9 cellular contexts compared by ENCODE assay signal in genomic region chr13:99969368-99969933, GRCh38. TPM values are rescaled to one million over a fixed set of nuclear protein-coding genes. Genes with fewer than 3 reads are reported as not detected.
DNase-seq lines count a peak whose midpoint lies in the region; FAIRE-seq and TF ChIP-seq lines count a peak whose summit lies in the region.
"Had no signal": no experiment of that assay in that cellular context is flagged by ENCODE, and none has a peak within 500 bp of the region (broad histone marks: within the 10 kb centered on the region; RNA-seq: fewer than 3 reads in every experiment).

No MANE protein-coding gene starts in this region.

- BruUV-seq in endothelial cell of umbilical vein (replicated peaks; lab: Mats Ljungman, UMichigan), result no TSS peak

- intact Hi-C loops in endothelial cell of umbilical vein (cut with micrococcal nuclease), result loop anchor here (10.0 kb wide), 1 partner anchor 315 kb away; no protein-coding TSS in a partner anchor

- POLR2A ChIA-PET in endothelial cell of umbilical vein (lab: Charles Lee), result no interaction called here

- H3K27me3 ChIP-seq in WERI-Rb-1 (ENCODE audit: insufficient read depth, low read depth, severe bottlenecking), result peaks cover 55% of the 10 kb centered on the region
- H3K27me3 ChIP-seq in endothelial cell of umbilical vein (ENCODE audit: control insufficient read depth in 2 of 2, insufficient read depth in 2 of 2, low read length in 2 of 2), result peaks cover 74 to 91% of the 10 kb centered on the region in 2 experiments
- peaks cover 82 to 84% (median 84%) of the 10 kb centered on the region in 3 donors for H3K27me3 ChIP-seq in skeletal muscle tissue (ENCODE audit: control insufficient read depth in 3 of 3, insufficient read depth in 3 of 3, low read length in 3 of 3)

- DNase-seq in NCI-H82 (lab: John Stamatoyannopoulos, UW) (peak; percentile 50), NCI-H82 treated with DMSO at 0.1 percent for 48 hours (lab: John Stamatoyannopoulos, UW; ENCODE audit: unreplicated experiment) (no peak), WERI-Rb-1 (peak; percentile 33), endothelial cell of umbilical vein (ENCODE audit: low read depth, low spot score) (no peak), NCI-H510A treated with DMSO at 0.1 percent for 48 hours (lab: John Stamatoyannopoulos, UW) (no peak), GDM1 (lab: John Stamatoyannopoulos, UW) (no peak), OCI-M1 (lab: John Stamatoyannopoulos, UW) (no peak)
- DNase-seq: NCI-H2029 had no signal

- no peaks in the 10 kb centered on the region for H3K79me2 ChIP-seq in endothelial cell of umbilical vein (ENCODE audit: control insufficient read depth, insufficient read depth, low read length)

- no peaks in the 10 kb centered on the region for H3K4me1 ChIP-seq in endothelial cell of umbilical vein (ENCODE audit: control insufficient read depth, extremely low read depth, insufficient read depth, low read length)
- peaks cover 13 to 18% (median 15%) of the 10 kb centered on the region in 3 donors for H3K4me1 ChIP-seq in skeletal muscle tissue (ENCODE audit: control insufficient read depth in 3 of 3, insufficient read depth in 3 of 3, low read length in 3 of 3)

- H3K36me3 ChIP-seq in WERI-Rb-1 (peaks cover 10% of the 10 kb centered on the region), endothelial cell of umbilical vein (ENCODE audit: control insufficient read depth in 2 of 2, extremely low read depth in 1 of 2, insufficient read depth in 2 of 2, low read length in 2 of 2) (no peaks in the 10 kb centered on the region), skeletal muscle tissue (ENCODE audit: control insufficient read depth in 3 of 3, insufficient read depth in 3 of 3, low read length in 3 of 3) (no peaks in the 10 kb centered on the region)

- FAIRE-seq in endothelial cell of umbilical vein (lab: Jason Lieb, UNC), result no peak

- H3K4me2 ChIP-seq in endothelial cell of umbilical vein (ENCODE audit: insufficient read depth, low read length), result no peak overlapping the region

- no peak for TF ChIP-seq POLR2A in endothelial cell of umbilical vein (IDR thresholded peaks at IDR 0.05; ENCODE audit: low read depth, low read length)

- CTCF ChIA-PET in endothelial cell of umbilical vein (lab: Charles Lee), result interaction anchor here (1.1 to 1.4 kb wide), 2 partner anchors 11 to 546 kb away, joined by 4 to 5 read pairs; no protein-coding TSS in a partner anchor

- H3K9me1 ChIP-seq in endothelial cell of umbilical vein (replicated peaks; ENCODE audit: control insufficient read depth, extremely low read depth, insufficient read depth, low read length), result no peaks in the 10 kb centered on the region

- H4K20me1 ChIP-seq in endothelial cell of umbilical vein (replicated peaks; ENCODE audit: control insufficient read depth, extremely low read depth, insufficient read depth, low read length), result peaks cover 3% of the 10 kb centered on the region

- H3K27ac ChIP-seq in WERI-Rb-1, result peak overlapping the region; percentile 89
- no peak overlapping the region for H3K27ac ChIP-seq in endothelial cell of umbilical vein (ENCODE audit: insufficient read depth, low read depth, low read length)
- H3K27ac ChIP-seq in skeletal muscle tissue (ENCODE audit: low read depth, low read length), result no peak overlapping the region

- H3K9ac ChIP-seq in endothelial cell of umbilical vein (replicated peaks; ENCODE audit: extremely low read depth, insufficient read depth, low read length) (no peak overlapping the region), skeletal muscle tissue (ENCODE audit: low read depth in 1 of 3, low read length in 3 of 3) (no peak overlapping the region)

- TF ChIP-seq CTCF in WERI-Rb-1 (IDR thresholded peaks at IDR 0.05; ENCODE audit: low read depth, low read length) (no peak), endothelial cell of umbilical vein (IDR thresholded peaks at IDR 0.05; ENCODE audit: extremely low read depth in 1 of 2, insufficient read depth in 1 of 2, low read depth in 1 of 2, low read length in 2 of 2) (no peak)

- H3K9me3 ChIP-seq in WERI-Rb-1 (ENCODE audit: severe bottlenecking) (no peaks in the 10 kb centered on the region), endothelial cell of umbilical vein (replicated peaks; ENCODE audit: control insufficient read depth, insufficient read depth, low read length) (no peaks in the 10 kb centered on the region), skeletal muscle tissue (ENCODE audit: control insufficient read depth in 3 of 3, low read length in 3 of 3) (peaks cover 0 to 6% (median 0%) of the 10 kb centered on the region in 3 donors)

- no peak overlapping the region for H2AFZ ChIP-seq in endothelial cell of umbilical vein (ENCODE audit: low read depth, low read length)

- dilution Hi-C loops in endothelial cell of umbilical vein (cut with MboI; ENCODE audit: extremely low pct_ligation_motif_present, low sequenced_read_pairs), result no loop called here

- peak overlapping the region; percentile 93 for H3K4me3 ChIP-seq in WERI-Rb-1 (ENCODE audit: low read depth, low read length)
- no peak overlapping the region for H3K4me3 ChIP-seq in endothelial cell of umbilical vein (replicated peaks in 1 of 3; ENCODE audit: insufficient read depth in 1 of 3, low read depth in 1 of 3, low read length in 3 of 3)
- peak overlapping the region in 2 of 3 donors; percentile 13 to 49 for H3K4me3 ChIP-seq in skeletal muscle tissue (ENCODE audit: low read length in 3 of 3)

TF ChIP-seq in endothelial cell of umbilical vein, 7 proteins besides CTCF, POLR2A, EP300 and RAD21:
- TF ChIP-seq POLR2AphosphoS5 (IDR thresholded peaks at IDR 0.05; ENCODE audit: insufficient read depth, low read depth, low read length) (no peak), GATA2 (IDR thresholded peaks at IDR 0.05; ENCODE audit: insufficient read depth, insufficient read length, low read depth, low read length) (no peak), EZH2 (IDR thresholded peaks at IDR 0.05; ENCODE audit: borderline replicate concordance, low read depth, low read length, severe bottlenecking) (peak; percentile 55), MYC (IDR thresholded peaks at IDR 0.05; ENCODE audit: low read depth, low read length) (no peak)

RNA-seq across cellular contexts. Expression of gene ZIC5, which starts 2.1 kb away (rescaled TPM):
- not detected in 2 replicates for total RNA-seq in endothelial cell of umbilical vein
- polyA plus RNA-seq in endothelial cell of umbilical vein, result not detected in 2 replicates
- not detected in 2 replicates for polyA plus RNA-seq in endothelial cell of umbilical vein (2011; cell fraction: cytosol; rRNA removed)
- not detected in 2 replicates for polyA plus RNA-seq in endothelial cell of umbilical vein (2011; cell fraction: nucleus; rRNA removed)
- polyA plus RNA-seq in endothelial cell of umbilical vein (2012), result not detected in 2 replicates
- polyA minus RNA-seq in endothelial cell of umbilical vein, result 0.04 TPM in 1 of 2 replicates, not detected in the other
- 2.3 TPM for polyA minus RNA-seq in endothelial cell of umbilical vein (2011; cell fraction: cytosol; rRNA and poly(A)+ RNA removed)
- not detected in 2 replicates for polyA minus RNA-seq in endothelial cell of umbilical vein (2011; cell fraction: nucleus; rRNA and poly(A)+ RNA removed)
- not detected for total RNA-seq in skeletal muscle tissue

RNA-seq across cellular contexts. Expression of gene ZIC2, which starts 12.1 kb away (rescaled TPM):
- not detected in 2 replicates for total RNA-seq in endothelial cell of umbilical vein
- 0.03 TPM in 1 of 2 replicates, not detected in the other for polyA plus RNA-seq in endothelial cell of umbilical vein
- not detected in 2 replicates for polyA plus RNA-seq in endothelial cell of umbilical vein (2011; cell fraction: cytosol; rRNA removed)
- not detected in 2 replicates for polyA plus RNA-seq in endothelial cell of umbilical vein (2011; cell fraction: nucleus; rRNA removed)
- polyA plus RNA-seq in endothelial cell of umbilical vein (2012), result not detected in 2 replicates
- not detected in 2 replicates for polyA minus RNA-seq in endothelial cell of umbilical vein
- 7.9 TPM for polyA minus RNA-seq in endothelial cell of umbilical vein (2011; cell fraction: cytosol; rRNA and poly(A)+ RNA removed)
- not detected in 2 replicates for polyA minus RNA-seq in endothelial cell of umbilical vein (2011; cell fraction: nucleus; rRNA and poly(A)+ RNA removed)
- not detected for total RNA-seq in skeletal muscle tissue

Comparison
In these comparisons a context has a peak if more than half of its experiments do, and no peak if none do; other contexts are left out.
1. DNase-seq: peak in NCI-H82 (single experiment) and WERI-Rb-1 (single experiment); none in NCI-H82 treated with DMSO at 0.1 percent for 48 hours (single experiment), endothelial cell of umbilical vein (single experiment), NCI-H510A treated with DMSO at 0.1 percent for 48 hours (single experiment), GDM1 (single experiment) and OCI-M1 (single experiment).
2. H3K4me3 ChIP-seq: peak in WERI-Rb-1 (single experiment) and skeletal muscle tissue (2 of 3); none in endothelial cell of umbilical vein (0 of 3).